7 cellular contexts compared by ENCODE assay signal in genomic region chr12:10366875-10367274, GRCh38. TPM values are rescaled to one million over a fixed set of nuclear protein-coding genes. Genes with fewer than 3 reads are reported as not detected.
DNase-seq lines count a peak whose midpoint lies in the region; ATAC-seq and TF ChIP-seq lines count a peak whose summit lies in the region.

No MANE protein-coding gene starts in this region.

- H3K9me3 ChIP-seq in stomach smooth muscle (ENCODE audit: control insufficient read depth in 2 of 2, low read length in 2 of 2): no peaks in the 10 kb centered on the region

- H3K4me3 ChIP-seq in epithelial cell of esophagus (ENCODE audit: low read length): no peak overlapping the region
- H3K4me3 ChIP-seq in stomach smooth muscle (ENCODE audit: low read length in 2 of 2): peak overlapping the region in 1 of 2 donors; percentile 90

- no peak overlapping the region for H3K9ac ChIP-seq in stomach smooth muscle (ENCODE audit: low read length in 2 of 2)

- H3K27me3 ChIP-seq in stomach smooth muscle (ENCODE audit: control insufficient read depth in 1 of 2, insufficient read depth in 2 of 2, low read length in 2 of 2): no peaks in the 10 kb centered on the region

- TF ChIP-seq CTCF in epithelial cell of esophagus (IDR thresholded peaks at IDR 0.05; ENCODE audit: insufficient read depth, low read depth, low read length, missing control alignments): peak; percentile 35

- ATAC-seq in HG03175 (IDR thresholded peaks at IDR 0.05; ENCODE audit: unreplicated experiment): no peak

- H3K27ac ChIP-seq in stomach smooth muscle (ENCODE audit: low read length): peak overlapping the region; percentile 93

- peaks cover 40% of the 10 kb centered on the region for H3K4me1 ChIP-seq in stomach smooth muscle (ENCODE audit: control insufficient read depth, insufficient read depth, low read length)

- DNase-seq in HCEC 1CT: peak; percentile 75
- peak; percentile 64 for DNase-seq in NOMO-1 treated with DMSO at 0.1 percent for 48 hours (lab: John Stamatoyannopoulos, UW; ENCODE audit: unreplicated experiment)
- peak; percentile 37 for DNase-seq in epithelial cell of esophagus (ENCODE audit: low read depth)
- DNase-seq in DMS 273 treated with DMSO at 0.1 percent for 48 hours (lab: John Stamatoyannopoulos, UW): no peak
- no peak for DNase-seq in cerebellum (ENCODE audit: low spot score)

- H3K36me3 ChIP-seq in stomach smooth muscle (ENCODE audit: control insufficient read depth in 2 of 2, insufficient read depth in 2 of 2, low read length in 2 of 2): no peaks in the 10 kb centered on the region

RNA-seq across cellular contexts. Expression of gene KLRK1, which starts 23.0 kb away (rescaled TPM):
- 0.73 TPM for total RNA-seq in cerebellum

RNA-seq across cellular contexts. Expression of gene KLRC4, which starts 42.7 kb away (rescaled TPM):
- total RNA-seq in cerebellum: 0.64 TPM

RNA-seq across cellular contexts. Expression of gene KLRC3, which starts 53.5 kb away (rescaled TPM):
- total RNA-seq in cerebellum: 5.7 TPM

RNA-seq across cellular contexts. Expression of gene KLRD1, which starts 59.2 kb away (rescaled TPM):
- total RNA-seq in cerebellum: 0.27 TPM

Comparison
In these comparisons a context has a peak if more than half of its experiments do, and no peak if none do; other contexts are left out.
1. DNase-seq: peak in HCEC 1CT (single experiment), NOMO-1 treated with DMSO at 0.1 percent for 48 hours (single experiment) and epithelial cell of esophagus (single experiment); none in DMS 273 treated with DMSO at 0.1 percent for 48 hours (single experiment) and cerebellum (single experiment).